Comparison of ENCODE assay signal across 23 cellular contexts in genomic region chr2:216363221-216363620, GRCh38. TPM values are rescaled to one million over a fixed set of nuclear protein-coding genes. Genes with fewer than 3 reads are reported as not detected.
A peak's percentile ranks its signal among the peaks of the same experiment; 100 is the strongest.
DNase-seq lines count a peak whose midpoint lies in the region; ATAC-seq and TF ChIP-seq lines count a peak whose summit lies in the region.
"Had no signal": no experiment of that assay in that cellular context is flagged by ENCODE, and none has a peak within 500 bp of the region (broad histone marks: within the 10 kb centered on the region; RNA-seq: fewer than 3 reads in every experiment).

No MANE protein-coding gene starts in this region.

- POLR2A ChIA-PET in IMR-90 (lab: Charles Lee; ENCODE audit: unreplicated experiment), result no interaction called here

- no CpG with 5 or more reads among the region's 3 CpGs for WGBS in IMR-90 (ENCODE audit: extremely low coverage in 2 of 2, insufficient read length in 1 of 2), 2 experiments

- peaks cover 64% of the 10 kb centered on the region for H3K4me1 Mint-ChIP-seq in brain

- H3K27me3 ChIP-seq in IMR-90 (ENCODE audit: control insufficient read depth, insufficient read depth, low read length), result no peaks in the 10 kb centered on the region
- H3K27me3 ChIP-seq: BE2C had no signal

- no peak overlapping the region for H2BK5ac ChIP-seq in IMR-90 (ENCODE audit: low read depth, low read length, poor library complexity, severe bottlenecking)

- peak; percentile 57 for ATAC-seq in IMR-90 (ENCODE audit: low read depth)
- ATAC-seq in Right ventricle myocardium inferior, result no peak
- no peak for ATAC-seq in left lobe of liver
- ATAC-seq in HG02610 (IDR thresholded peaks at IDR 0.05; ENCODE audit: unreplicated experiment), result no peak
- ATAC-seq: HepG2, K562 had no signal

- intact Hi-C loops in IMR-90 (cut with micrococcal nuclease) (no loop called here), Right ventricle myocardium inferior (cut with DNase I) (no loop called here)

- peaks cover 4% of the 10 kb centered on the region for H3K4me1 ChIP-seq in IMR-90 (ENCODE audit: control insufficient read depth, insufficient read depth, low read length)

- H2BK15ac ChIP-seq in IMR-90 (ENCODE audit: low read depth, low read length), result no peak overlapping the region; the same call in 2 of the 3 replicates

- peak overlapping the region in 2 of 5 experiments; percentile 72 to 76 for H3K27ac Mint-ChIP-seq in brain
- H3K27ac Mint-ChIP-seq: CD4-positive, CD25-positive, alpha-beta regulatory T cell had no signal

- peaks cover 13% of the 10 kb centered on the region for H3K27me3 Mint-ChIP-seq in brain

- H3K4ac ChIP-seq in IMR-90 (ENCODE audit: low read depth, low read length), result no peak overlapping the region

- H3K9me1 ChIP-seq in IMR-90 (ENCODE audit: insufficient read depth, low read length), result peaks cover 17% of the 10 kb centered on the region; the same call in 1 of the 2 replicates

- H3K4me3 Mint-ChIP-seq in brain, result peak overlapping the region in 3 of 5 experiments; percentile 29 to 54 (median 33)
- H3K4me3 Mint-ChIP-seq: CD4-positive, CD25-positive, alpha-beta regulatory T cell had no signal

- no peak overlapping the region for H2BK20ac ChIP-seq in IMR-90 (ENCODE audit: low read depth, low read length)

- H2BK120ac ChIP-seq in IMR-90 (ENCODE audit: low read depth, low read length), result peak overlapping the region; percentile 7; the same call in 1 of the 2 replicates

- no peaks in the 10 kb centered on the region for H3K9me3 Mint-ChIP-seq in brain
- H3K9me3 Mint-ChIP-seq: CD4-positive, CD25-positive, alpha-beta regulatory T cell had no signal

- no peak overlapping the region for H3K4me3 ChIP-seq in IMR-90 (ENCODE audit: insufficient read depth, low read depth, low read length)
- H3K4me3 ChIP-seq: K562 had no signal

- H3K18ac ChIP-seq in IMR-90 (ENCODE audit: low read depth, low read length), result no peak overlapping the region

- dilution Hi-C loops in IMR-90 (cut with HindIII; ENCODE audit: low sequenced_read_pairs, unreplicated experiment), result no loop called here

- no peak overlapping the region for H4K5ac ChIP-seq in IMR-90 (ENCODE audit: low read depth, low read length)

- H3K36me3 ChIP-seq in IMR-90 (ENCODE audit: control insufficient read depth, insufficient read depth, low read length), result no peaks in the 10 kb centered on the region
- H3K36me3 ChIP-seq: BE2C had no signal

- no TSS peak for BruUV-seq in IMR-90 (replicated peaks; lab: Mats Ljungman, UMichigan)

- H2AFZ ChIP-seq in IMR-90 (replicated peaks; ENCODE audit: low read length, poor library complexity), result no peak overlapping the region

- H3K79me1 ChIP-seq in IMR-90 (ENCODE audit: low read depth in 1 of 2, low read length in 2 of 2), result peaks cover 37 to 88% of the 10 kb centered on the region in 2 experiments

- no peak for TF ChIP-seq POLR2A in IMR-90 (IDR thresholded peaks at IDR 0.05; ENCODE audit: low read depth, low read length)

- no peak overlapping the region for H3K27ac ChIP-seq in IMR-90 (ENCODE audit: insufficient read depth, low read length)
- H3K27ac ChIP-seq: 22Rv1 had no signal

- no peak overlapping the region for H3K9ac ChIP-seq in IMR-90 (ENCODE audit: low read depth, low read length)

- H2AK9ac ChIP-seq in IMR-90 (replicated peaks; ENCODE audit: low read depth, low read length, poor library complexity), result no peak overlapping the region

- no peak overlapping the region for H3K56ac ChIP-seq in IMR-90 (ENCODE audit: extremely low read depth, insufficient read depth, low read length)

- peaks cover 29% of the 10 kb centered on the region; the same call in 1 of the 2 replicates for H4K20me1 ChIP-seq in IMR-90 (ENCODE audit: insufficient read depth, low read length)

- no peak overlapping the region for H3K4me2 ChIP-seq in IMR-90 (ENCODE audit: low read depth, low read length)

- TF ChIP-seq RAD21 in IMR-90 (IDR thresholded peaks at IDR 0.05; ENCODE audit: low read length), result no peak

- H3K23ac ChIP-seq in IMR-90 (ENCODE audit: low read depth, low read length), result peak overlapping the region; percentile 14; the same call in 1 of the 2 replicates

- TF ChIP-seq CTCF in IMR-90 (conservative IDR thresholded peaks at IDR 0.05; ENCODE audit: low read depth, low read length) (no peak), brain (conservative IDR thresholded peaks at IDR 0.05) (no peak)

- H2AK5ac ChIP-seq in IMR-90 (ENCODE audit: low read depth, low read length), result no peak overlapping the region

- DNase-seq in DMS 273 (lab: John Stamatoyannopoulos, UW; ENCODE audit: unreplicated experiment), result peak; percentile 38
- DNase-seq in DMS 273 treated with DMSO at 0.1 percent for 48 hours (lab: John Stamatoyannopoulos, UW), result no peak
- DNase-seq in IMR-90, result no peak
- peak; percentile 20 for DNase-seq in islet precursor cell
- DNase-seq in Right ventricle myocardium inferior (ENCODE audit: missing footprints), result no peak
- no peak for DNase-seq in left lobe of liver (ENCODE audit: low spot score)
- DNase-seq: ACHN; BE2C; CD4-positive, CD25-positive, alpha-beta regulatory T cell; DMS53; Kasumi-1; MV-4-11; NCI-H1417; NCI-H1694; NCI-H2081; NCI-H774; SHP77 had no signal

- H3K9me3 ChIP-seq in IMR-90 (ENCODE audit: control insufficient read depth, insufficient read depth, low read length), result no peaks in the 10 kb centered on the region
- H3K9me3 ChIP-seq: BE2C had no signal

- no peak overlapping the region; the same call in 1 of the 2 replicates for H3K14ac ChIP-seq in IMR-90 (replicated peaks; ENCODE audit: low read depth, low read length)

- CTCF ChIA-PET in IMR-90 (lab: Yijun Ruan, JAX), result interaction anchor here (1.0 kb wide), 1 partner anchor 12 kb away, joined by 5 read pairs; no protein-coding TSS in a partner anchor

- no peak overlapping the region for H4K8ac ChIP-seq in IMR-90 (ENCODE audit: low read depth in 2 of 2, low read length in 2 of 2)

- peaks cover 5% of the 10 kb centered on the region for H3K36me3 Mint-ChIP-seq in brain
- H3K36me3 Mint-ChIP-seq: CD4-positive, CD25-positive, alpha-beta regulatory T cell had no signal

- no peak overlapping the region for H4K91ac ChIP-seq in IMR-90 (ENCODE audit: insufficient read depth, low read depth, low read length)

- in situ Hi-C loops in IMR-90 (cut with MboI; ENCODE audit: low sequenced_read_pairs), result no loop called here

TF ChIP-seq in IMR-90, 13 proteins besides CTCF, POLR2A, EP300 and RAD21:
- TF ChIP-seq RCOR1 (IDR thresholded peaks at IDR 0.05; ENCODE audit: insufficient replicate concordance, low read length) (no peak), NFE2L2 (IDR thresholded peaks at IDR 0.05; ENCODE audit: low read depth, low read length) (no peak), RFX5 (IDR thresholded peaks at IDR 0.05; ENCODE audit: low read depth, low read length) (no peak), MXI1 (IDR thresholded peaks at IDR 0.05; ENCODE audit: borderline replicate concordance, low read depth, low read length) (no peak), CHD1 (IDR thresholded peaks at IDR 0.05; ENCODE audit: low read depth, low read length) (no peak), MAFK (IDR thresholded peaks at IDR 0.05; ENCODE audit: low read depth, low read length) (no peak)

RNA-seq across cellular contexts. Expression of gene MARCHF4, which starts 9.1 kb away (rescaled TPM):
- total RNA-seq in IMR-90 (2012; rRNA removed) (2.3 and 3.1 TPM in 2 replicates), Right ventricle myocardium inferior (0.08 TPM), left lobe of liver (not detected)
- polyA plus RNA-seq in IMR-90 (2012; rRNA removed) (12.0 and 12.9 TPM in 2 replicates), brain (ENCODE audit: insufficient read depth, low read depth, low replicate concordance) (41.1 TPM)
- polyA plus RNA-seq in IMR-90 (2012; cell fraction: cytosol; rRNA removed), result 6.7 and 8.3 TPM in 2 replicates
- polyA plus RNA-seq in IMR-90 (2012; cell fraction: nucleus; rRNA removed; ENCODE audit: low replicate concordance), result 5.3 and 6.4 TPM in 2 replicates
- total RNA-seq: CD4-positive, CD25-positive, alpha-beta regulatory T cell; HepG2; K562; SK-MEL-5 had no signal
- polyA plus RNA-seq: CD4-positive, CD25-positive, alpha-beta regulatory T cell; HepG2 had no signal

RNA-seq across cellular contexts. Expression of gene SMARCAL1, which starts 49.1 kb away (rescaled TPM):
- 10.8 and 13.6 TPM in 2 replicates for total RNA-seq in IMR-90 (2012; rRNA removed)
- polyA plus RNA-seq in IMR-90 (2012; rRNA removed), result 21.0 and 21.4 TPM in 2 replicates
- polyA plus RNA-seq in IMR-90 (2012; cell fraction: cytosol; rRNA removed), result 14.4 and 15.5 TPM in 2 replicates
- polyA plus RNA-seq in IMR-90 (2012; cell fraction: nucleus; rRNA removed; ENCODE audit: low replicate concordance), result 11.3 and 15.5 TPM in 2 replicates
- polyA plus RNA-seq in brain (ENCODE audit: insufficient read depth, low read depth, low replicate concordance), result 24.2 TPM
- total RNA-seq in Right ventricle myocardium inferior, result 10.5 TPM
- total RNA-seq in left lobe of liver, result 6.5 TPM

Comparison
In these comparisons a context has a peak if more than half of its experiments do, and no peak if none do; other contexts are left out.
1. DNase-seq: peak in DMS 273 (single experiment) and islet precursor cell (single experiment); none in DMS 273 treated with DMSO at 0.1 percent for 48 hours (single experiment), IMR-90 (single experiment), Right ventricle myocardium inferior (single experiment) and left lobe of liver (single experiment).